ENCODE assay signal across 25 cellular contexts in genomic region chr3:177693596-177693995, GRCh38.
DNase-seq lines count a peak whose midpoint lies in the region; ATAC-seq lines count a peak whose summit lies in the region.
"Had no signal": no experiment of that assay in that cellular context is flagged by ENCODE, and none has a peak within 500 bp of the region (broad histone marks: within the 10 kb centered on the region; RNA-seq: fewer than 3 reads in every experiment).

No MANE protein-coding gene starts in this region.

- no peak overlapping the region for H3K4me3 ChIP-seq in mesenchymal stem cell (ENCODE audit: insufficient read depth in 1 of 2, low read depth in 1 of 2, low read length in 2 of 2)
- H3K4me3 ChIP-seq: adrenal gland, lower lobe of right lung, prostate gland, thoracic aorta, vagina had no signal

- no peak overlapping the region for H2BK15ac ChIP-seq in mesenchymal stem cell (ENCODE audit: low read depth, poor library complexity, severe bottlenecking)

- H2BK12ac ChIP-seq in mesenchymal stem cell (ENCODE audit: low read length in 2 of 2) = peak overlapping the region; percentile 72 to 89

- ATAC-seq in Right ventricle myocardium superior (ENCODE audit: poor library complexity) = no peak
- ATAC-seq: lower lobe of right lung, T-cell had no signal

- H3K18ac ChIP-seq in mesenchymal stem cell (ENCODE audit: low read depth in 1 of 2, low read length in 2 of 2) = peak overlapping the region; percentile 18 to 62

- H3K27me3 ChIP-seq in mesenchymal stem cell (ENCODE audit: control insufficient read depth in 1 of 2, insufficient read depth in 1 of 2, low read length in 2 of 2) = no peaks in the 10 kb centered on the region
- H3K27me3 ChIP-seq: adrenal gland, brain microvascular endothelial cell, neutrophil, vagina had no signal

- H3K9me3 ChIP-seq in mesenchymal stem cell (ENCODE audit: control insufficient read depth, low read length) = no peaks in the 10 kb centered on the region
- H3K9me3 ChIP-seq: adrenal gland, lower lobe of right lung, neutrophil, prostate gland, thoracic aorta, vagina had no signal

- no peaks in the 10 kb centered on the region for H3K36me3 ChIP-seq in mesenchymal stem cell (ENCODE audit: control insufficient read depth in 1 of 2, insufficient read depth in 2 of 2, low read depth in 1 of 2, low read length in 2 of 2)
- H3K36me3 ChIP-seq: adrenal gland, brain microvascular endothelial cell, lower lobe of right lung, neutrophil, prostate gland, thoracic aorta, vagina had no signal

- no peak overlapping the region for H3K9ac ChIP-seq in mesenchymal stem cell (ENCODE audit: low read length)

- H3K23ac ChIP-seq in mesenchymal stem cell (ENCODE audit: low read length in 2 of 2) = no peak overlapping the region

- in situ Hi-C loops in G401 (cut with HindIII; ENCODE audit: low sequenced_read_pairs) = no loop called here

- WGBS in mesenchymal stem cell = 30% methylated on average over 4 of the region's 4 CpGs

- H3K4me1 ChIP-seq in mesenchymal stem cell (ENCODE audit: control insufficient read depth, insufficient read depth, low read depth, low read length) = no peaks in the 10 kb centered on the region
- H3K4me1 ChIP-seq: adrenal gland, lower lobe of right lung, prostate gland had no signal

- H2BK5ac ChIP-seq in mesenchymal stem cell (ENCODE audit: low read depth, low read length, poor library complexity, severe bottlenecking) = no peak overlapping the region

- H4K91ac ChIP-seq in mesenchymal stem cell (ENCODE audit: low read length) = peak overlapping the region; percentile 15

- no peak overlapping the region for H2AFZ ChIP-seq in mesenchymal stem cell (ENCODE audit: low read depth, low read length)

- no peak overlapping the region for H3K4me2 ChIP-seq in mesenchymal stem cell (ENCODE audit: low read length, poor library complexity, severe bottlenecking)

- DNase-seq in NCI-H2107 treated with DMSO at 0.1 percent for 48 hours (lab: John Stamatoyannopoulos, UW; ENCODE audit: unreplicated experiment) = peak; percentile 42
- no peak for DNase-seq in NCI-H2107 (lab: John Stamatoyannopoulos, UW)
- peak; percentile 85 for DNase-seq in NCI-H69 (lab: John Stamatoyannopoulos, UW)
- peak; percentile 52 for DNase-seq in mesenchymal stem cell
- peak; percentile 79 for DNase-seq in superior temporal gyrus (ENCODE audit: extremely low spot score)
- no peak for DNase-seq in G401 (ENCODE audit: low spot score)
- DNase-seq in iPS-NIHi11 (ENCODE audit: low spot score) = no peak
- no peak for DNase-seq in Right ventricle myocardium superior
- DNase-seq: activated B cell treated with CpG ODN at 0.5 μM for 24 hours; activated CD4-positive, alpha-beta T cell treated with anti-CD3 and anti-CD28 coated beads, Interleukin-2, amount 50 U/mL, for 1 hour; activated naive CD4-positive, alpha-beta T cell treated with anti-CD3 and anti-CD28 coated beads for 36 hours; adrenal gland; CD8-positive, alpha-beta memory T cell; H7; lower lobe of right lung; NCI-H524 treated with DMSO at 0.1 percent for 48 hours; SIG-M5; stimulated activated naive CD4-positive, alpha-beta T cell treated with Interleukin-2 at 50 U/mL for 16 hours; T-cell had no signal

- H3K27ac ChIP-seq in mesenchymal stem cell (ENCODE audit: low read length, poor library complexity, severe bottlenecking) = no peak overlapping the region
- H3K27ac ChIP-seq: adrenal gland, epithelial cell of prostate, lower lobe of right lung, neutrophil, prostate gland, thoracic aorta, vagina had no signal

- H2BK120ac ChIP-seq in mesenchymal stem cell (ENCODE audit: low read depth, low read length) = no peak overlapping the region

- H2AK5ac ChIP-seq in mesenchymal stem cell (ENCODE audit: low read length, severe bottlenecking) = no peak overlapping the region

- H4K8ac ChIP-seq in mesenchymal stem cell (ENCODE audit: low read length) = no peak overlapping the region

- no peaks in the 10 kb centered on the region for H3K79me1 ChIP-seq in mesenchymal stem cell (replicated peaks; ENCODE audit: low read length, poor library complexity, severe bottlenecking)

- peak overlapping the region in 1 of 2 experiments; percentile 67 for H3K4ac ChIP-seq in mesenchymal stem cell (ENCODE audit: low read depth in 1 of 2, low read length in 2 of 2)

- intact Hi-C loops in Right ventricle myocardium superior (cut with DNase I) = loop anchor here (10.0 kb wide), 1 partner anchor 69 kb away; no protein-coding TSS in a partner anchor

- no peak overlapping the region for H3K14ac ChIP-seq in mesenchymal stem cell (ENCODE audit: low read length in 2 of 2)

Comparison
In these comparisons a context has a peak if more than half of its experiments do, and no peak if none do; other contexts are left out.
1. DNase-seq: peak in NCI-H2107 treated with DMSO at 0.1 percent for 48 hours (single experiment), NCI-H69 (single experiment), mesenchymal stem cell (single experiment) and superior temporal gyrus (single experiment); none in NCI-H2107 (single experiment), G401 (single experiment), iPS-NIHi11 (single experiment) and Right ventricle myocardium superior (single experiment).